In genomic region chr15:35626531-35626930, GRCh38 we compare ENCODE assay signal across 17 cellular contexts.
A peak's percentile ranks its signal among the peaks of the same experiment; 100 is the strongest.
DNase-seq lines count a peak whose midpoint lies in the region; ATAC-seq and TF ChIP-seq lines count a peak whose summit lies in the region.
"Had no signal": no experiment of that assay in that cellular context is flagged by ENCODE, and none has a peak within 500 bp of the region (broad histone marks: within the 10 kb centered on the region; RNA-seq: fewer than 3 reads in every experiment).

No MANE protein-coding gene starts in this region.

- H3K27me3 ChIP-seq in thoracic aorta (replicated peaks; ENCODE audit: insufficient read depth), result no peaks in the 10 kb centered on the region
- H3K27me3 ChIP-seq: hepatocyte, right atrium auricular region had no signal

- DNase-seq in NCI-H2107 treated with DMSO at 0.1 percent for 48 hours (lab: John Stamatoyannopoulos, UW; ENCODE audit: unreplicated experiment), result peak; percentile 44
- DNase-seq in NCI-H2107 (lab: John Stamatoyannopoulos, UW), result no peak
- DNase-seq in dermis microvascular lymphatic vessel endothelial cell (ENCODE audit: low read depth in 2 of 2), result peak; percentile 14 to 37
- peak; percentile 39 for DNase-seq in left kidney (ENCODE audit: low read depth, low spot score)
- DNase-seq in thoracic aorta (ENCODE audit: low spot score), result no peak
- DNase-seq in GM10266 (ENCODE audit: extremely low spot score), result no peak
- DNase-seq: activated CD4-positive, alpha-beta memory T cell treated with anti-CD3 and anti-CD28 coated beads for 36 hours; activated T-cell treated with anti-CD3 and anti-CD28 coated beads, Interleukin-2, amount 50 U/mL, for 48 hours; DMS79; MM.1S; NCI-H1694; NCI-H510A treated with DMSO at 0.1 percent for 48 hours had no signal

- H3K36me3 ChIP-seq in thoracic aorta, result no peaks in the 10 kb centered on the region
- H3K36me3 ChIP-seq: right atrium auricular region had no signal

- H3K27ac ChIP-seq in thoracic aorta, result no peak overlapping the region
- H3K27ac ChIP-seq: hepatocyte, right atrium auricular region had no signal

- peak overlapping the region; percentile 12 for H3K4me3 ChIP-seq in thoracic aorta
- H3K4me3 ChIP-seq: hepatocyte, right atrium auricular region had no signal

- TF ChIP-seq CTCF in thoracic aorta (IDR thresholded peaks at IDR 0.05), result no peak
- TF ChIP-seq CTCF in GM10266 (IDR thresholded peaks at IDR 0.05; ENCODE audit: control insufficient read depth, insufficient read depth, low read depth, missing control alignments), result no peak

- peaks cover 13 to 43% of the 10 kb centered on the region in 2 donors for H3K4me1 ChIP-seq in thoracic aorta (ENCODE audit: control insufficient read depth in 1 of 2, low read depth in 2 of 2)

- ATAC-seq in thoracic aorta (ENCODE audit: insufficient number of reproducible peaks, low FRiP score, low read depth) (no peak), GM21619 (IDR thresholded peaks at IDR 0.05; ENCODE audit: unreplicated experiment) (no peak), HG03342 (IDR thresholded peaks at IDR 0.05; ENCODE audit: unreplicated experiment) (no peak)
- ATAC-seq: esophagus mucosa had no signal

- no peaks in the 10 kb centered on the region for H3K9me3 ChIP-seq in thoracic aorta
- H3K9me3 ChIP-seq: right atrium auricular region had no signal

Comparison
In these comparisons a context has a peak if more than half of its experiments do, and no peak if none do; other contexts are left out.
1. DNase-seq: peak in NCI-H2107 treated with DMSO at 0.1 percent for 48 hours (single experiment), dermis microvascular lymphatic vessel endothelial cell (2 of 2) and left kidney (single experiment); none in NCI-H2107 (single experiment), thoracic aorta (single experiment) and GM10266 (single experiment).